Comparison of ENCODE assay signal across 1 cellular context in the genomic region with DNA sequence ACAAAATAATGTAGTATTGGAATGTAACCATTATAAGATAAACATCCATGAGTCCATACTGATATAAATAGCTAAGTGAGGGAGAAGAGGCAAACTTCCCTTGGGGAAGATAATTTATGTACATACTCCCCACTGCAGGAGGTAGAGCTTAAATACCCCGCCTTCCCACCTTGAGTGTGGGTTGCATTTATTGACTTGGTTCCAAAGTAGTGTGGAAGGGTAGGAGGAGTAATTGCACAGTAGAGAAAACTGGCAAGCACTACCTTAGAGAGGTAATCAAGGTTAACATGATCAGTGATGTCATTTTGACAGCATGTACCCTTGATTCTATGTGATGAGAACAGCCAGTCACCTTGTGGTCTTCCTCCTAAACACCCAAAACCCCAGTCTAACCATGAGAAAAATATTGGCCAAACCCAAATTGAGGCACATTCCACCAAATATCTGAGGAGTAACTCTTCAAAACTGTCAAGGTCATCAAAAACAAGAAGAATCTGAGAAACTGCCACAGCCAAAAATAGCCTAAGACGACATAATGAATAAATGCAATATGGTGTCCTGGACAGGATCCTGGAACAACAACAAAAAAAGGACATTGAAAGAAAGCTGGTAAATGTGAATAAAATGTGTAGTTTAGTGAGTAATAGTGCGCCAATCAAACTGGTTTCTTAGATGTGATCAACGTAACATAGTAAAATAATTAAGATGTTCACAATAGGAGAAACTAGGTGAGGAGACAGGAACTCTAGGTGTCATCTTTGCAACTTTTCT.
TF ChIP-seq lines count a peak whose summit lies in the region.

No MANE protein-coding gene starts in this region.

TF ChIP-seq in K562, 482 proteins besides CTCF, POLR2A, EP300 and RAD21 (continued from another document and continues in another):
- TF ChIP-seq RAD51 (IDR thresholded peaks at IDR 0.05; ENCODE audit: borderline replicate concordance, low read depth) (peak; percentile 39; the same call in 1 of the 2 replicates), NFIC (IDR thresholded peaks at IDR 0.05) (peak; percentile 73), ESRRA (IDR thresholded peaks at IDR 0.05; ENCODE audit: borderline replicate concordance, low read depth) (no peak), STAT5A (IDR thresholded peaks at IDR 0.05; ENCODE audit: borderline replicate concordance, low read length) (no peak), ARNT (IDR thresholded peaks at IDR 0.05) (no peak; a peak in 1 of 4 replicates), ZNF121 (CRISPR knock-in tag; conservative IDR thresholded peaks at IDR 0.05) (no peak), CBX5 (IDR thresholded peaks at IDR 0.05; ENCODE audit: borderline replicate concordance, low read depth) (no peak), FOXA3 (CRISPR knock-in tag; conservative IDR thresholded peaks at IDR 0.05 in 1 of 2, IDR thresholded peaks at IDR 0.05 in 1 of 2) (no peak), KDM2B (CRISPR knock-in tag; IDR thresholded peaks at IDR 0.05) (no peak), XRCC5 (IDR thresholded peaks at IDR 0.05; ENCODE audit: low read depth, low read length) (no peak), NRF1 (conservative IDR thresholded peaks at IDR 0.05 in 1 of 2, IDR thresholded peaks at IDR 0.05 in 1 of 2) (no peak), ZNF324 (CRISPR knock-in tag; IDR thresholded peaks at IDR 0.05) (no peak), KAT7 (CRISPR knock-in tag; IDR thresholded peaks at IDR 0.05; ENCODE audit: borderline replicate concordance) (no peak), TARDBP (IDR thresholded peaks at IDR 0.05) (no peak), DPF2 (IDR thresholded peaks at IDR 0.05) (0 out of 2 replicates have a peak, but pooled peaks have one; percentile 8), ZNF707 (CRISPR knock-in tag; conservative IDR thresholded peaks at IDR 0.05) (no peak), HDAC3 (IDR thresholded peaks at IDR 0.05; ENCODE audit: borderline replicate concordance, partially characterized antibody) (peak; percentile 72), NR3C1 (CRISPR knock-in tag; IDR thresholded peaks at IDR 0.05) (no peak), FOS (IDR thresholded peaks at IDR 0.05; ENCODE audit: extremely low read depth, insufficient read length) (no peak), MCM7 (IDR thresholded peaks at IDR 0.05) (no peak), ZNF274 (IDR thresholded peaks at IDR 0.05; ENCODE audit: borderline replicate concordance, low read depth, low read length) (no peak), MAFG (tag; conservative IDR thresholded peaks at IDR 0.05) (peak; percentile 91), ZNF217 (CRISPR knock-in tag; IDR thresholded peaks at IDR 0.05) (no peak), ETV6 (IDR thresholded peaks at IDR 0.05; ENCODE audit: borderline replicate concordance in 1 of 2, low read depth in 2 of 2, low read length in 1 of 2) (no peak), ETV6 (CRISPR knock-in tag; IDR thresholded peaks at IDR 0.05; ENCODE audit: borderline replicate concordance) (no peak), ZNF431 (CRISPR knock-in tag; IDR thresholded peaks at IDR 0.05) (no peak), SRF (CRISPR knock-in tag; IDR thresholded peaks at IDR 0.05) (no peak), HNRNPL (IDR thresholded peaks at IDR 0.05; ENCODE audit: low read depth, low read length) (no peak), ZNF253 (CRISPR knock-in tag; conservative IDR thresholded peaks at IDR 0.05) (no peak), SMAD1 (IDR thresholded peaks at IDR 0.05; ENCODE audit: low read depth, low read length, partially characterized antibody) (no peak), MEF2D (tag; conservative IDR thresholded peaks at IDR 0.05; ENCODE audit: low read depth) (peak; percentile 86), CBX1 (IDR thresholded peaks at IDR 0.05; ENCODE audit: low read depth) (no peak), LEF1 (IDR thresholded peaks at IDR 0.05) (0 out of 2 replicates have a peak, but pooled peaks have one; percentile 22), XRCC4 (IDR thresholded peaks at IDR 0.05; ENCODE audit: extremely low read depth, insufficient read depth, insufficient read length) (no peak), SIN3A (IDR thresholded peaks at IDR 0.05; ENCODE audit: borderline replicate concordance in 2 of 2, control insufficient read depth in 1 of 2, low read depth in 2 of 2, low read length in 2 of 2) (no peak), NFRKB (IDR thresholded peaks at IDR 0.05; ENCODE audit: low read depth) (0 out of 2 replicates have a peak, but pooled peaks have one; percentile 40), ZFP1 (CRISPR knock-in tag; IDR thresholded peaks at IDR 0.05) (no peak), NCOR1 (IDR thresholded peaks at IDR 0.05) (no peak), MAFF (IDR thresholded peaks at IDR 0.05; ENCODE audit: low read length) (peak; percentile 87), KDM1A (IDR thresholded peaks at IDR 0.05) (peak in 1 of 2 experiments; percentile 34; a peak in 1 of 4 replicates), PTTG1 (tag; IDR thresholded peaks at IDR 0.05; ENCODE audit: low read depth) (no peak), ELF4 (CRISPR knock-in tag; IDR thresholded peaks at IDR 0.05) (no peak), ATF1 (CRISPR knock-in tag; IDR thresholded peaks at IDR 0.05) (no peak), ATF1 (tag; IDR thresholded peaks at IDR 0.05) (no peak), EHMT2 (IDR thresholded peaks at IDR 0.05) (peak; percentile 77), SMARCC2 (IDR thresholded peaks at IDR 0.05; ENCODE audit: low read depth) (peak; percentile 40; the same call in 1 of the 2 replicates)
- TF ChIP-seq, protein P1, sequence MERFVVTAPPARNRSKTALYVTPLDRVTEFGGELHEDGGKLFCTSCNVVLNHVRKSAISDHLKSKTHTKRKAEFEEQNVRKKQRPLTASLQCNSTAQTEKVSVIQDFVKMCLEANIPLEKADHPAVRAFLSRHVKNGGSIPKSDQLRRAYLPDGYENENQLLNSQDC (CRISPR knock-in tag; IDR thresholded peaks at IDR 0.05) = no peak
- TF ChIP-seq, protein P2, sequence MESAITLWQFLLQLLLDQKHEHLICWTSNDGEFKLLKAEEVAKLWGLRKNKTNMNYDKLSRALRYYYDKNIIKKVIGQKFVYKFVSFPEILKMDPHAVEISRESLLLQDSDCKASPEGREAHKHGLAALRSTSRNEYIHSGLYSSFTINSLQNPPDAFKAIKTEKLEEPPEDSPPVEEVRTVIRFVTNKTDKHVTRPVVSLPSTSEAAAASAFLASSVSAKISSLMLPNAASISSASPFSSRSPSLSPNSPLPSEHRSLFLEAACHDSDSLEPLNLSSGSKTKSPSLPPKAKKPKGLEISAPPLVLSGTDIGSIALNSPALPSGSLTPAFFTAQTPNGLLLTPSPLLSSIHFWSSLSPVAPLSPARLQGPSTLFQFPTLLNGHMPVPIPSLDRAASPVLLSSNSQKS (CRISPR knock-in tag; IDR thresholded peaks at IDR 0.05) = no peak
- TF ChIP-seq, protein P3, sequence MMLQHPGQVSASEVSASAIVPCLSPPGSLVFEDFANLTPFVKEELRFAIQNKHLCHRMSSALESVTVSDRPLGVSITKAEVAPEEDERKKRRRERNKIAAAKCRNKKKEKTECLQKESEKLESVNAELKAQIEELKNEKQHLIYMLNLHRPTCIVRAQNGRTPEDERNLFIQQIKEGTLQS (IDR thresholded peaks at IDR 0.05) = no peak; the same call in 1 of the 2 replicates
- TF ChIP-seq, protein P3 (CRISPR knock-in tag; conservative IDR thresholded peaks at IDR 0.05) = no peak
- TF ChIP-seq, protein P4, sequence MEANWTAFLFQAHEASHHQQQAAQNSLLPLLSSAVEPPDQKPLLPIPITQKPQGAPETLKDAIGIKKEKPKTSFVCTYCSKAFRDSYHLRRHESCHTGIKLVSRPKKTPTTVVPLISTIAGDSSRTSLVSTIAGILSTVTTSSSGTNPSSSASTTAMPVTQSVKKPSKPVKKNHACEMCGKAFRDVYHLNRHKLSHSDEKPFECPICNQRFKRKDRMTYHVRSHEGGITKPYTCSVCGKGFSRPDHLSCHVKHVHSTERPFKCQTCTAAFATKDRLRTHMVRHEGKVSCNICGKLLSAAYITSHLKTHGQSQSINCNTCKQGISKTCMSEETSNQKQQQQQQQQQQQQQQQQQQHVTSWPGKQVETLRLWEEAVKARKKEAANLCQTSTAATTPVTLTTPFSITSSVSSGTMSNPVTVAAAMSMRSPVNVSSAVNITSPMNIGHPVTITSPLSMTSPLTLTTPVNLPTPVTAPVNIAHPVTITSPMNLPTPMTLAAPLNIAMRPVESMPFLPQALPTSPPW (CRISPR knock-in tag; IDR thresholded peaks at IDR 0.05) = no peak
- TF ChIP-seq, protein P5, sequence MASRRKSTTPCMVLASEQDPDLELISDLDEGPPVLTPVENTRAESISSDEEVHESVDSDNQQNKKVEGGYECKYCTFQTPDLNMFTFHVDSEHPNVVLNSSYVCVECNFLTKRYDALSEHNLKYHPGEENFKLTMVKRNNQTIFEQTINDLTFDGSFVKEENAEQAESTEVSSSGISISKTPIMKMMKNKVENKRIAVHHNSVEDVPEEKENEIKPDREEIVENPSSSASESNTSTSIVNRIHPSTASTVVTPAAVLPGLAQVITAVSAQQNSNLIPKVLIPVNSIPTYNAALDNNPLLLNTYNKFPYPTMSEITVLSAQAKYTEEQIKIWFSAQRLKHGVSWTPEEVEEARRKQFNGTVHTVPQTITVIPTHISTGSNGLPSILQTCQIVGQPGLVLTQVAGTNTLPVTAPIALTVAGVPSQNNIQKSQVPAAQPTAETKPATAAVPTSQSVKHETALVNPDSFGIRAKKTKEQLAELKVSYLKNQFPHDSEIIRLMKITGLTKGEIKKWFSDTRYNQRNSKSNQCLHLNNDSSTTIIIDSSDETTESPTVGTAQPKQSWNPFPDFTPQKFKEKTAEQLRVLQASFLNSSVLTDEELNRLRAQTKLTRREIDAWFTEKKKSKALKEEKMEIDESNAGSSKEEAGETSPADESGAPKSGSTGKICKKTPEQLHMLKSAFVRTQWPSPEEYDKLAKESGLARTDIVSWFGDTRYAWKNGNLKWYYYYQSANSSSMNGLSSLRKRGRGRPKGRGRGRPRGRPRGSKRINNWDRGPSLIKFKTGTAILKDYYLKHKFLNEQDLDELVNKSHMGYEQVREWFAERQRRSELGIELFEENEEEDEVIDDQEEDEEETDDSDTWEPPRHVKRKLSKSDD (conservative IDR thresholded peaks at IDR 0.05; ENCODE audit: low read length) = no peak
- TF ChIP-seq, protein P6, sequence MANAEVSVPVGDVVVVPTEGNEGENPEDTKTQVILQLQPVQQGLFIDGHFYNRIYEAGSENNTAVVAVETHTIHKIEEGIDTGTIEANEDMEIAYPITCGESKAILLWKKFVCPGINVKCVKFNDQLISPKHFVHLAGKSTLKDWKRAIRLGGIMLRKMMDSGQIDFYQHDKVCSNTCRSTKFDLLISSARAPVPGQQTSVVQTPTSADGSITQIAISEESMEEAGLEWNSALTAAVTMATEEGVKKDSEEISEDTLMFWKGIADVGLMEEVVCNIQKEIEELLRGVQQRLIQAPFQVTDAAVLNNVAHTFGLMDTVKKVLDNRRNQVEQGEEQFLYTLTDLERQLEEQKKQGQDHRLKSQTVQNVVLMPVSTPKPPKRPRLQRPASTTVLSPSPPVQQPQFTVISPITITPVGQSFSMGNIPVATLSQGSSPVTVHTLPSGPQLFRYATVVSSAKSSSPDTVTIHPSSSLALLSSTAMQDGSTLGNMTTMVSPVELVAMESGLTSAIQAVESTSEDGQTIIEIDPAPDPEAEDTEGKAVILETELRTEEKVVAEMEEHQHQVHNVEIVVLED (CRISPR knock-in tag; IDR thresholded peaks at IDR 0.05) = no peak
- TF ChIP-seq, protein P7, sequence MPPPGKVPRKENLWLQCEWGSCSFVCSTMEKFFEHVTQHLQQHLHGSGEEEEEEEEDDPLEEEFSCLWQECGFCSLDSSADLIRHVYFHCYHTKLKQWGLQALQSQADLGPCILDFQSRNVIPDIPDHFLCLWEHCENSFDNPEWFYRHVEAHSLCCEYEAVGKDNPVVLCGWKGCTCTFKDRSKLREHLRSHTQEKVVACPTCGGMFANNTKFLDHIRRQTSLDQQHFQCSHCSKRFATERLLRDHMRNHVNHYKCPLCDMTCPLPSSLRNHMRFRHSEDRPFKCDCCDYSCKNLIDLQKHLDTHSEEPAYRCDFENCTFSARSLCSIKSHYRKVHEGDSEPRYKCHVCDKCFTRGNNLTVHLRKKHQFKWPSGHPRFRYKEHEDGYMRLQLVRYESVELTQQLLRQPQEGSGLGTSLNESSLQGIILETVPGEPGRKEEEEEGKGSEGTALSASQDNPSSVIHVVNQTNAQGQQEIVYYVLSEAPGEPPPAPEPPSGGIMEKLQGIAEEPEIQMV (tag; conservative IDR thresholded peaks at IDR 0.05; ENCODE audit: low read depth) = no peak; the same call in 1 of the 2 replicates
- TF ChIP-seq, protein P8, sequence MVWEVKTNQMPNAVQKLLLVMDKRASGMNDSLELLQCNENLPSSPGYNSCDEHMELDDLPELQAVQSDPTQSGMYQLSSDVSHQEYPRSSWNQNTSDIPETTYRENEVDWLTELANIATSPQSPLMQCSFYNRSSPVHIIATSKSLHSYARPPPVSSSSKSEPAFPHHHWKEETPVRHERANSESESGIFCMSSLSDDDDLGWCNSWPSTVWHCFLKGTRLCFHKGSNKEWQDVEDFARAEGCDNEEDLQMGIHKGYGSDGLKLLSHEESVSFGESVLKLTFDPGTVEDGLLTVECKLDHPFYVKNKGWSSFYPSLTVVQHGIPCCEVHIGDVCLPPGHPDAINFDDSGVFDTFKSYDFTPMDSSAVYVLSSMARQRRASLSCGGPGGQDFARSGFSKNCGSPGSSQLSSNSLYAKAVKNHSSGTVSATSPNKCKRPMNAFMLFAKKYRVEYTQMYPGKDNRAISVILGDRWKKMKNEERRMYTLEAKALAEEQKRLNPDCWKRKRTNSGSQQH (CRISPR knock-in tag; IDR thresholded peaks at IDR 0.05) = no peak
- TF ChIP-seq, protein P9, sequence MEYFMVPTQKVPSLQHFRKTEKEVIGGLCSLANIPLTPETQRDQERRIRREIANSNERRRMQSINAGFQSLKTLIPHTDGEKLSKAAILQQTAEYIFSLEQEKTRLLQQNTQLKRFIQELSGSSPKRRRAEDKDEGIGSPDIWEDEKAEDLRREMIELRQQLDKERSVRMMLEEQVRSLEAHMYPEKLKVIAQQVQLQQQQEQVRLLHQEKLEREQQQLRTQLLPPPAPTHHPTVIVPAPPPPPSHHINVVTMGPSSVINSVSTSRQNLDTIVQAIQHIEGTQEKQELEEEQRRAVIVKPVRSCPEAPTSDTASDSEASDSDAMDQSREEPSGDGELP (CRISPR knock-in tag; IDR thresholded peaks at IDR 0.05; ENCODE audit: borderline replicate concordance) = no peak
- TF ChIP-seq, protein P10, sequence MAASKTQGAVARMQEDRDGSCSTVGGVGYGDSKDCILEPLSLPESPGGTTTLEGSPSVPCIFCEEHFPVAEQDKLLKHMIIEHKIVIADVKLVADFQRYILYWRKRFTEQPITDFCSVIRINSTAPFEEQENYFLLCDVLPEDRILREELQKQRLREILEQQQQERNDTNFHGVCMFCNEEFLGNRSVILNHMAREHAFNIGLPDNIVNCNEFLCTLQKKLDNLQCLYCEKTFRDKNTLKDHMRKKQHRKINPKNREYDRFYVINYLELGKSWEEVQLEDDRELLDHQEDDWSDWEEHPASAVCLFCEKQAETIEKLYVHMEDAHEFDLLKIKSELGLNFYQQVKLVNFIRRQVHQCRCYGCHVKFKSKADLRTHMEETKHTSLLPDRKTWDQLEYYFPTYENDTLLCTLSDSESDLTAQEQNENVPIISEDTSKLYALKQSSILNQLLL (CRISPR knock-in tag; IDR thresholded peaks at IDR 0.05; ENCODE audit: borderline replicate concordance) = no peak
